In the genomic region with DNA sequence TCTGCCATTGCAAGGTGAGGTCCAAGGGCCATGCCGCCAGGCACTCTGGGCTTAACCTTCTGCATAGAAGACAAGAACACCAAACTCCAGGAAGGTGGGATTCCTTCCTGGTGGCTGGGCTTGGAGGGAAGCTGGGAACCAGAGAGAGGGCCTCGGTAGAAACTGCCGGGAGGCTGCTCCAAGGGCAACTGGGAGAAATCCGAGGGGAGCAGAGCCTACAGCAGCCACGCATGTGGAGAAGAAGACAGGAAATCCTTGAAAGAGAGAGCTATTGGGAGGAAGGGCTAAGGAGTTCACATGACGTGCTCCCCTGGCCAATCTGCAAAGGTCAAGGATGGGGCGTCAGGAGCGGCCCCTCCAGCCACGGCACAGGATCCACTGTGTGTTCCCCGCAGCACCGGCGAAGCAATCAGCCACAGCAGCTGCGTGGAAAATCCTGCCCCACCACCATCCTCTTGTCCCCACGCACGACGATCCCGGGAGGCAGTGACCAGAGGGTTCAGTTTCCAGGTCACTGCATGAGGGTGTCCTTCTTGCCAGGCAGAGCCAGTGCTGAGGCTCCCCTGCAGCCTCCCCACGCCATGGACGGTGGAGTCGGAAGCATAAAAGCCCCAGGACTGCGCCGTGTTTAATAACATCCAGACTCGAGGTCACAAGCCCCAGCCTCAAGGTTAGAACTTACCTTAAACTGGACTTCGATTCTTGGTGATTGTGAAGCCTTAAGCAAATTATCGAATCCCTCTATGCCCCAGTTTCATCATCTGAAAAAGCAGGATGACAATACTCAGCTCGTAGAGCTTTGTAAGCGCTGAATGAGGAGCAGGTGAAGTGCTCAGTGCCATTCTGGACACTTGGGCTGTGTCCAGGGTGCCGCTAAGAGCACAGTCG, we compare ENCODE assay signal across 1 cellular context.
TF ChIP-seq lines count a peak whose summit lies in the region.

No MANE protein-coding gene starts in this region.

TF ChIP-seq in HepG2, 621 proteins besides CTCF, POLR2A, EP300 and RAD21 (continued from another document):
- TF ChIP-seq, protein P1, sequence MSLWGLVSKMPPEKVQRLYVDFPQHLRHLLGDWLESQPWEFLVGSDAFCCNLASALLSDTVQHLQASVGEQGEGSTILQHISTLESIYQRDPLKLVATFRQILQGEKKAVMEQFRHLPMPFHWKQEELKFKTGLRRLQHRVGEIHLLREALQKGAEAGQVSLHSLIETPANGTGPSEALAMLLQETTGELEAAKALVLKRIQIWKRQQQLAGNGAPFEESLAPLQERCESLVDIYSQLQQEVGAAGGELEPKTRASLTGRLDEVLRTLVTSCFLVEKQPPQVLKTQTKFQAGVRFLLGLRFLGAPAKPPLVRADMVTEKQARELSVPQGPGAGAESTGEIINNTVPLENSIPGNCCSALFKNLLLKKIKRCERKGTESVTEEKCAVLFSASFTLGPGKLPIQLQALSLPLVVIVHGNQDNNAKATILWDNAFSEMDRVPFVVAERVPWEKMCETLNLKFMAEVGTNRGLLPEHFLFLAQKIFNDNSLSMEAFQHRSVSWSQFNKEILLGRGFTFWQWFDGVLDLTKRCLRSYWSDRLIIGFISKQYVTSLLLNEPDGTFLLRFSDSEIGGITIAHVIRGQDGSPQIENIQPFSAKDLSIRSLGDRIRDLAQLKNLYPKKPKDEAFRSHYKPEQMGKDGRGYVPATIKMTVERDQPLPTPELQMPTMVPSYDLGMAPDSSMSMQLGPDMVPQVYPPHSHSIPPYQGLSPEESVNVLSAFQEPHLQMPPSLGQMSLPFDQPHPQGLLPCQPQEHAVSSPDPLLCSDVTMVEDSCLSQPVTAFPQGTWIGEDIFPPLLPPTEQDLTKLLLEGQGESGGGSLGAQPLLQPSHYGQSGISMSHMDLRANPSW (CRISPR knock-in tag; IDR thresholded peaks at IDR 0.05; ENCODE audit: borderline replicate concordance), result no peak
- TF ChIP-seq ZNF12 (CRISPR knock-in tag; IDR thresholded peaks at IDR 0.05) (no peak), MTA1 (CRISPR knock-in tag; IDR thresholded peaks at IDR 0.05; ENCODE audit: borderline replicate concordance) (peak; percentile 52; the same call in 1 of the 2 replicates), KLF12 (CRISPR knock-in tag; IDR thresholded peaks at IDR 0.05; ENCODE audit: borderline replicate concordance) (no peak), TCF7 (IDR thresholded peaks at IDR 0.05; ENCODE audit: low read depth) (peak; percentile 32; the same call in 1 of the 2 replicates), ZNF746 (CRISPR knock-in tag; IDR thresholded peaks at IDR 0.05) (no peak), MIXL1 (CRISPR knock-in tag; IDR thresholded peaks at IDR 0.05) (no peak), KDM6A (CRISPR knock-in tag; IDR thresholded peaks at IDR 0.05; ENCODE audit: low read depth) (0 out of 2 replicates have a peak, but pooled peaks have one; percentile 16), ZNF614 (CRISPR knock-in tag; IDR thresholded peaks at IDR 0.05; ENCODE audit: borderline replicate concordance) (no peak), SATB2 (CRISPR knock-in tag; IDR thresholded peaks at IDR 0.05) (no peak), HNRNPK (IDR thresholded peaks at IDR 0.05; ENCODE audit: low read depth, low read length, poor library complexity, severe bottlenecking) (no peak), FOXK2 (IDR thresholded peaks at IDR 0.05) (no peak), ZNF337 (CRISPR knock-in tag; IDR thresholded peaks at IDR 0.05; ENCODE audit: borderline replicate concordance, low read depth) (no peak), ESRRA (CRISPR knock-in tag; IDR thresholded peaks at IDR 0.05; ENCODE audit: low read depth) (no peak), PHB2 (IDR thresholded peaks at IDR 0.05; ENCODE audit: partially characterized antibody) (no peak), FOXO1 (CRISPR knock-in tag; IDR thresholded peaks at IDR 0.05) (0 out of 2 replicates have a peak, but pooled peaks have one; percentile 9), NRL (CRISPR knock-in tag; IDR thresholded peaks at IDR 0.05; ENCODE audit: borderline replicate concordance) (no peak), GATAD2A (CRISPR knock-in tag; IDR thresholded peaks at IDR 0.05) (0 out of 2 replicates have a peak, but pooled peaks have one; percentile 53), PPARG (CRISPR knock-in tag; conservative IDR thresholded peaks at IDR 0.05) (0 out of 2 replicates have a peak, but pooled peaks have one; percentile 40), POGZ (CRISPR knock-in tag; IDR thresholded peaks at IDR 0.05) (no peak), ZC3H13 (CRISPR knock-in tag; IDR thresholded peaks at IDR 0.05) (no peak), ZNF234 (CRISPR knock-in tag; conservative IDR thresholded peaks at IDR 0.05) (no peak), TBL1XR1 (IDR thresholded peaks at IDR 0.05; ENCODE audit: borderline replicate concordance, low read length, partially characterized antibody) (no peak), ZKSCAN8 (CRISPR knock-in tag; IDR thresholded peaks at IDR 0.05; ENCODE audit: borderline replicate concordance) (no peak), KLF16 (CRISPR knock-in tag; IDR thresholded peaks at IDR 0.05) (0 out of 4 replicates have a peak, but pooled peaks of 1 of the 2 experiments have one; percentile 27), ZNF343 (CRISPR knock-in tag; IDR thresholded peaks at IDR 0.05) (no peak), DNMT1 (CRISPR knock-in tag; IDR thresholded peaks at IDR 0.05) (no peak), KDM4B (CRISPR knock-in tag; IDR thresholded peaks at IDR 0.05) (0 out of 2 replicates have a peak, but pooled peaks have one; percentile 1), ARNT2 (CRISPR knock-in tag; IDR thresholded peaks at IDR 0.05; ENCODE audit: low read depth) (no peak), NCOA2 (CRISPR knock-in tag; IDR thresholded peaks at IDR 0.05) (peak; percentile 40), BRCA1 (CRISPR knock-in tag; IDR thresholded peaks at IDR 0.05) (no peak), PLRG1 (conservative IDR thresholded peaks at IDR 0.05) (no peak), ZBTB7B (CRISPR knock-in tag; IDR thresholded peaks at IDR 0.05) (0 out of 2 replicates have a peak, but pooled peaks have one; percentile 19), LCORL (IDR thresholded peaks at IDR 0.05) (no peak), LCORL (CRISPR knock-in tag; IDR thresholded peaks at IDR 0.05) (0 out of 2 replicates have a peak, but pooled peaks have one; percentile 24)
- TF ChIP-seq, protein P2, sequence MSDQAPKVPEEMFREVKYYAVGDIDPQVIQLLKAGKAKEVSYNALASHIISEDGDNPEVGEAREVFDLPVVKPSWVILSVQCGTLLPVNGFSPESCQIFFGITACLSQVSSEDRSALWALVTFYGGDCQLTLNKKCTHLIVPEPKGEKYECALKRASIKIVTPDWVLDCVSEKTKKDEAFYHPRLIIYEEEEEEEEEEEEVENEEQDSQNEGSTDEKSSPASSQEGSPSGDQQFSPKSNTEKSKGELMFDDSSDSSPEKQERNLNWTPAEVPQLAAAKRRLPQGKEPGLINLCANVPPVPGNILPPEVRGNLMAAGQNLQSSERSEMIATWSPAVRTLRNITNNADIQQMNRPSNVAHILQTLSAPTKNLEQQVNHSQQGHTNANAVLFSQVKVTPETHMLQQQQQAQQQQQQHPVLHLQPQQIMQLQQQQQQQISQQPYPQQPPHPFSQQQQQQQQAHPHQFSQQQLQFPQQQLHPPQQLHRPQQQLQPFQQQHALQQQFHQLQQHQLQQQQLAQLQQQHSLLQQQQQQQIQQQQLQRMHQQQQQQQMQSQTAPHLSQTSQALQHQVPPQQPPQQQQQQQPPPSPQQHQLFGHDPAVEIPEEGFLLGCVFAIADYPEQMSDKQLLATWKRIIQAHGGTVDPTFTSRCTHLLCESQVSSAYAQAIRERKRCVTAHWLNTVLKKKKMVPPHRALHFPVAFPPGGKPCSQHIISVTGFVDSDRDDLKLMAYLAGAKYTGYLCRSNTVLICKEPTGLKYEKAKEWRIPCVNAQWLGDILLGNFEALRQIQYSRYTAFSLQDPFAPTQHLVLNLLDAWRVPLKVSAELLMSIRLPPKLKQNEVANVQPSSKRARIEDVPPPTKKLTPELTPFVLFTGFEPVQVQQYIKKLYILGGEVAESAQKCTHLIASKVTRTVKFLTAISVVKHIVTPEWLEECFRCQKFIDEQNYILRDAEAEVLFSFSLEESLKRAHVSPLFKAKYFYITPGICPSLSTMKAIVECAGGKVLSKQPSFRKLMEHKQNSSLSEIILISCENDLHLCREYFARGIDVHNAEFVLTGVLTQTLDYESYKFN (CRISPR knock-in tag; conservative IDR thresholded peaks at IDR 0.05), result peak; percentile 32; the same call in 1 of the 2 replicates
- TF ChIP-seq, protein P3, sequence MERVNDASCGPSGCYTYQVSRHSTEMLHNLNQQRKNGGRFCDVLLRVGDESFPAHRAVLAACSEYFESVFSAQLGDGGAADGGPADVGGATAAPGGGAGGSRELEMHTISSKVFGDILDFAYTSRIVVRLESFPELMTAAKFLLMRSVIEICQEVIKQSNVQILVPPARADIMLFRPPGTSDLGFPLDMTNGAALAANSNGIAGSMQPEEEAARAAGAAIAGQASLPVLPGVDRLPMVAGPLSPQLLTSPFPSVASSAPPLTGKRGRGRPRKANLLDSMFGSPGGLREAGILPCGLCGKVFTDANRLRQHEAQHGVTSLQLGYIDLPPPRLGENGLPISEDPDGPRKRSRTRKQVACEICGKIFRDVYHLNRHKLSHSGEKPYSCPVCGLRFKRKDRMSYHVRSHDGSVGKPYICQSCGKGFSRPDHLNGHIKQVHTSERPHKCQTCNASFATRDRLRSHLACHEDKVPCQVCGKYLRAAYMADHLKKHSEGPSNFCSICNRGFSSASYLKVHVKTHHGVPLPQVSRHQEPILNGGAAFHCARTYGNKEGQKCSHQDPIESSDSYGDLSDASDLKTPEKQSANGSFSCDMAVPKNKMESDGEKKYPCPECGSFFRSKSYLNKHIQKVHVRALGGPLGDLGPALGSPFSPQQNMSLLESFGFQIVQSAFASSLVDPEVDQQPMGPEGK (CRISPR knock-in tag; IDR thresholded peaks at IDR 0.05), result peak; percentile 32; the same call in 1 of the 2 replicates
- TF ChIP-seq, protein P4, sequence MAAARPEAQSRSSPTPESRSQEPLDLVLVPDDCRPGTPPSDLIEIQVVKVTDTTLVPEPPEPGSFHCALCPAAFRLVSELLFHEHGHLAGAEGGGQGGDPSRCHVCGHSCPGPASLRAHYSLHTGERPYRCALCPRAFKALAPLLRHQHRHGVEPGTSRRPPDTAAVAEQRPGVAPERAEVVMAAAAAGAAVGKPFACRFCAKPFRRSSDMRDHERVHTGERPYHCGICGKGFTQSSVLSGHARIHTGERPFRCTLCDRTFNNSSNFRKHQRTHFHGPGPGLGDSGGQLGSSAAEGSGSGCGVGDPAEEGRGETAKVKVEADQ (CRISPR knock-in tag; IDR thresholded peaks at IDR 0.05; ENCODE audit: borderline replicate concordance), result 0 out of 2 replicates have a peak, but pooled peaks have one; percentile 32
- TF ChIP-seq, protein P5, sequence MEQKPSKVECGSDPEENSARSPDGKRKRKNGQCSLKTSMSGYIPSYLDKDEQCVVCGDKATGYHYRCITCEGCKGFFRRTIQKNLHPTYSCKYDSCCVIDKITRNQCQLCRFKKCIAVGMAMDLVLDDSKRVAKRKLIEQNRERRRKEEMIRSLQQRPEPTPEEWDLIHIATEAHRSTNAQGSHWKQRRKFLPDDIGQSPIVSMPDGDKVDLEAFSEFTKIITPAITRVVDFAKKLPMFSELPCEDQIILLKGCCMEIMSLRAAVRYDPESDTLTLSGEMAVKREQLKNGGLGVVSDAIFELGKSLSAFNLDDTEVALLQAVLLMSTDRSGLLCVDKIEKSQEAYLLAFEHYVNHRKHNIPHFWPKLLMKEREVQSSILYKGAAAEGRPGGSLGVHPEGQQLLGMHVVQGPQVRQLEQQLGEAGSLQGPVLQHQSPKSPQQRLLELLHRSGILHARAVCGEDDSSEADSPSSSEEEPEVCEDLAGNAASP (CRISPR knock-in tag; IDR thresholded peaks at IDR 0.05; ENCODE audit: borderline replicate concordance), result no peak
- TF ChIP-seq, protein P6, sequence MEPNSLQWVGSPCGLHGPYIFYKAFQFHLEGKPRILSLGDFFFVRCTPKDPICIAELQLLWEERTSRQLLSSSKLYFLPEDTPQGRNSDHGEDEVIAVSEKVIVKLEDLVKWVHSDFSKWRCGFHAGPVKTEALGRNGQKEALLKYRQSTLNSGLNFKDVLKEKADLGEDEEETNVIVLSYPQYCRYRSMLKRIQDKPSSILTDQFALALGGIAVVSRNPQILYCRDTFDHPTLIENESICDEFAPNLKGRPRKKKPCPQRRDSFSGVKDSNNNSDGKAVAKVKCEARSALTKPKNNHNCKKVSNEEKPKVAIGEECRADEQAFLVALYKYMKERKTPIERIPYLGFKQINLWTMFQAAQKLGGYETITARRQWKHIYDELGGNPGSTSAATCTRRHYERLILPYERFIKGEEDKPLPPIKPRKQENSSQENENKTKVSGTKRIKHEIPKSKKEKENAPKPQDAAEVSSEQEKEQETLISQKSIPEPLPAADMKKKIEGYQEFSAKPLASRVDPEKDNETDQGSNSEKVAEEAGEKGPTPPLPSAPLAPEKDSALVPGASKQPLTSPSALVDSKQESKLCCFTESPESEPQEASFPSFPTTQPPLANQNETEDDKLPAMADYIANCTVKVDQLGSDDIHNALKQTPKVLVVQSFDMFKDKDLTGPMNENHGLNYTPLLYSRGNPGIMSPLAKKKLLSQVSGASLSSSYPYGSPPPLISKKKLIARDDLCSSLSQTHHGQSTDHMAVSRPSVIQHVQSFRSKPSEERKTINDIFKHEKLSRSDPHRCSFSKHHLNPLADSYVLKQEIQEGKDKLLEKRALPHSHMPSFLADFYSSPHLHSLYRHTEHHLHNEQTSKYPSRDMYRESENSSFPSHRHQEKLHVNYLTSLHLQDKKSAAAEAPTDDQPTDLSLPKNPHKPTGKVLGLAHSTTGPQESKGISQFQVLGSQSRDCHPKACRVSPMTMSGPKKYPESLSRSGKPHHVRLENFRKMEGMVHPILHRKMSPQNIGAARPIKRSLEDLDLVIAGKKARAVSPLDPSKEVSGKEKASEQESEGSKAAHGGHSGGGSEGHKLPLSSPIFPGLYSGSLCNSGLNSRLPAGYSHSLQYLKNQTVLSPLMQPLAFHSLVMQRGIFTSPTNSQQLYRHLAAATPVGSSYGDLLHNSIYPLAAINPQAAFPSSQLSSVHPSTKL (CRISPR knock-in tag; IDR thresholded peaks at IDR 0.05), result 0 out of 2 replicates have a peak, but pooled peaks have one; percentile 16
- TF ChIP-seq, protein P7, sequence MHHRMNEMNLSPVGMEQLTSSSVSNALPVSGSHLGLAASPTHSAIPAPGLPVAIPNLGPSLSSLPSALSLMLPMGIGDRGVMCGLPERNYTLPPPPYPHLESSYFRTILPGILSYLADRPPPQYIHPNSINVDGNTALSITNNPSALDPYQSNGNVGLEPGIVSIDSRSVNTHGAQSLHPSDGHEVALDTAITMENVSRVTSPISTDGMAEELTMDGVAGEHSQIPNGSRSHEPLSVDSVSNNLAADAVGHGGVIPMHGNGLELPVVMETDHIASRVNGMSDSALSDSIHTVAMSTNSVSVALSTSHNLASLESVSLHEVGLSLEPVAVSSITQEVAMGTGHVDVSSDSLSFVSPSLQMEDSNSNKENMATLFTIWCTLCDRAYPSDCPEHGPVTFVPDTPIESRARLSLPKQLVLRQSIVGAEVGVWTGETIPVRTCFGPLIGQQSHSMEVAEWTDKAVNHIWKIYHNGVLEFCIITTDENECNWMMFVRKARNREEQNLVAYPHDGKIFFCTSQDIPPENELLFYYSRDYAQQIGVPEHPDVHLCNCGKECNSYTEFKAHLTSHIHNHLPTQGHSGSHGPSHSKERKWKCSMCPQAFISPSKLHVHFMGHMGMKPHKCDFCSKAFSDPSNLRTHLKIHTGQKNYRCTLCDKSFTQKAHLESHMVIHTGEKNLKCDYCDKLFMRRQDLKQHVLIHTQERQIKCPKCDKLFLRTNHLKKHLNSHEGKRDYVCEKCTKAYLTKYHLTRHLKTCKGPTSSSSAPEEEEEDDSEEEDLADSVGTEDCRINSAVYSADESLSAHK (CRISPR knock-in tag; IDR thresholded peaks at IDR 0.05; ENCODE audit: borderline replicate concordance), result no peak
- TF ChIP-seq, protein P8, sequence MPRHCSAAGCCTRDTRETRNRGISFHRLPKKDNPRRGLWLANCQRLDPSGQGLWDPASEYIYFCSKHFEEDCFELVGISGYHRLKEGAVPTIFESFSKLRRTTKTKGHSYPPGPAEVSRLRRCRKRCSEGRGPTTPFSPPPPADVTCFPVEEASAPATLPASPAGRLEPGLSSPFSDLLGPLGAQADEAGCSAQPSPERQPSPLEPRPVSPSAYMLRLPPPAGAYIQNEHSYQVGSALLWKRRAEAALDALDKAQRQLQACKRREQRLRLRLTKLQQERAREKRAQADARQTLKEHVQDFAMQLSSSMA (CRISPR knock-in tag; IDR thresholded peaks at IDR 0.05), result no peak
